In the genomic region with DNA sequence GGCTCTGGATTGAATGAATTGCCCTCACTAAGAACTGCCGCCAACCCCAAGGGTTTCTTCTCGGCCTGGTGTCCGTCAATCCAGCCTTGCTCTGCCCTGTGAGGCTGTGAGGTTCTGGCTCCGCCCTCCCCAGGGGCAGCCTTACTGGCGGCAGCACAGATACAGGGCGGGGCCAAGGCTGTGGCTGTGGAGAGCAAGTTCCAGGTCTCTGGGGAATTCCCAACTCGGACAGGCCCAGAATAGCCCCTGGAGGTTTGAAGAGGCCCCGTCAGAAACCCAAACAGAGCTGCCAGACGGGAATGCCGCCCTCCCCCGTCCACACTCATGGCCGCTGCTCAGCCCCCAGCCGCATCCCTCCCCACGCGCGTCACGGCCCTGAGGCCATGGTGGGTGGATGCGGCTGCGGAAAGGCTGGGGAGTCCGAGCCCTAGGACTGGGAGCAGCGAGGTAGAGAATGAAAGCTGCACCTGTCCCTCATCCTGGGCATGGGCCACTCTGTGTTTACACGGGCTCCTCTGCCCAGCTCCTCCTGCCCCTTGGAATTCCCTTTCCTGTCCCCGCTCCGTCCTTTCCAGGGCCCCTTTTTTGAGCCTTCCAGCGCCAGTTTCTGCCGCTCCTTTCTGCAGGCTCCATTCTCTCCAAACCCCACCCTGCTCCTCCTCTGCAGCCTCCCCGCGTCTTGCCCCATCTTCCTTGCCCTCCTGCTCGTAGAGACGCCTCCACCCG, we compare ENCODE assay signal across 1 cellular context.
TF ChIP-seq lines count a peak whose summit lies in the region.

No MANE protein-coding gene starts in this region.

TF ChIP-seq in HepG2, 621 proteins besides CTCF, POLR2A, EP300 and RAD21 (continued from another document and continues in another):
- TF ChIP-seq, protein P1, sequence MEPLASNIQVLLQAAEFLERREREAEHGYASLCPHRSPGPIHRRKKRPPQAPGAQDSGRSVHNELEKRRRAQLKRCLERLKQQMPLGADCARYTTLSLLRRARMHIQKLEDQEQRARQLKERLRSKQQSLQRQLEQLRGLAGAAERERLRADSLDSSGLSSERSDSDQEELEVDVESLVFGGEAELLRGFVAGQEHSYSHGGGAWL (CRISPR knock-in tag; IDR thresholded peaks at IDR 0.05): peak; percentile 58
- no peak for TF ChIP-seq ZFYVE20 (CRISPR knock-in tag; IDR thresholded peaks at IDR 0.05; ENCODE audit: borderline replicate concordance, low read depth)
- peak; percentile 38; the same call in 1 of the 2 replicates for TF ChIP-seq ZNF543 (CRISPR knock-in tag; IDR thresholded peaks at IDR 0.05)
- 0 out of 2 replicates have a peak, but pooled peaks have one; percentile 7 for TF ChIP-seq ZNF644 (CRISPR knock-in tag; IDR thresholded peaks at IDR 0.05; ENCODE audit: low read depth)
- TF ChIP-seq CBX1 (IDR thresholded peaks at IDR 0.05; ENCODE audit: low read depth): no peak
- no peak for TF ChIP-seq ZNF790 (CRISPR knock-in tag; IDR thresholded peaks at IDR 0.05; ENCODE audit: borderline replicate concordance)
- TF ChIP-seq ZNF343 (CRISPR knock-in tag; IDR thresholded peaks at IDR 0.05): peak; percentile 60; the same call in 1 of the 2 replicates
- peak; percentile 73 for TF ChIP-seq RXRA (CRISPR knock-in tag; IDR thresholded peaks at IDR 0.05)
- TF ChIP-seq ZNF260 (CRISPR knock-in tag; IDR thresholded peaks at IDR 0.05; ENCODE audit: borderline replicate concordance, low read depth): no peak
- TF ChIP-seq KDM4B (CRISPR knock-in tag; IDR thresholded peaks at IDR 0.05): 0 out of 2 replicates have a peak, but pooled peaks have one; percentile 63
- TF ChIP-seq SRSF9 (IDR thresholded peaks at IDR 0.05; ENCODE audit: borderline replicate concordance, insufficient read depth, low read depth, low read length, poor library complexity, severe bottlenecking): no peak
- TF ChIP-seq, protein P2, sequence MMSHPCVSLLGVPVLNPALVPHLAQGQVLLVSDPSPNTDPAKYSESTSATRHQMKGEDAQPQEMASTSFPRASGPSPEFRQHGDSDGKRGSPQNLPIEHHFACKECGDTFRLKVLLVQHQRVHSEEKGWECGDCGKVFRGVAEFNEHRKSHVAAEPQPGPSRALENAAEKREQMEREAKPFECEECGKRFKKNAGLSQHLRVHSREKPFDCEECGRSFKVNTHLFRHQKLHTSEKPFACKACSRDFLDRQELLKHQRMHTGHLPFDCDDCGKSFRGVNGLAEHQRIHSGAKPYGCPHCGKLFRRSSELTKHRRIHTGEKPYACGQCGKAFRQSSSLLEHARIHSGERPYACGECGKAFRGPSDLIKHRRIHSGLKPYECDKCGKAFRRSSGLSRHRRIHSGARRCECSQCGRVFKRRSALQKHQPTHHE (CRISPR knock-in tag; IDR thresholded peaks at IDR 0.05; ENCODE audit: borderline replicate concordance): no peak
- no peak for TF ChIP-seq SYNCRIP (IDR thresholded peaks at IDR 0.05; ENCODE audit: insufficient read depth, low read depth, low read length)
- peak; percentile 76 for TF ChIP-seq ZNF792 (CRISPR knock-in tag; IDR thresholded peaks at IDR 0.05)
- 0 out of 2 replicates have a peak, but pooled peaks have one; percentile 59 for TF ChIP-seq GZF1 (CRISPR knock-in tag; IDR thresholded peaks at IDR 0.05)
- TF ChIP-seq, protein P3, sequence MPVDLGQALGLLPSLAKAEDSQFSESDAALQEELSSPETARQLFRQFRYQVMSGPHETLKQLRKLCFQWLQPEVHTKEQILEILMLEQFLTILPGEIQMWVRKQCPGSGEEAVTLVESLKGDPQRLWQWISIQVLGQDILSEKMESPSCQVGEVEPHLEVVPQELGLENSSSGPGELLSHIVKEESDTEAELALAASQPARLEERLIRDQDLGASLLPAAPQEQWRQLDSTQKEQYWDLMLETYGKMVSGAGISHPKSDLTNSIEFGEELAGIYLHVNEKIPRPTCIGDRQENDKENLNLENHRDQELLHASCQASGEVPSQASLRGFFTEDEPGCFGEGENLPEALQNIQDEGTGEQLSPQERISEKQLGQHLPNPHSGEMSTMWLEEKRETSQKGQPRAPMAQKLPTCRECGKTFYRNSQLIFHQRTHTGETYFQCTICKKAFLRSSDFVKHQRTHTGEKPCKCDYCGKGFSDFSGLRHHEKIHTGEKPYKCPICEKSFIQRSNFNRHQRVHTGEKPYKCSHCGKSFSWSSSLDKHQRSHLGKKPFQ (CRISPR knock-in tag; IDR thresholded peaks at IDR 0.05; ENCODE audit: insufficient replicate concordance): peak; percentile 21
- TF ChIP-seq SIN3A (IDR thresholded peaks at IDR 0.05; ENCODE audit: borderline replicate concordance, low read depth, low read length): peak; percentile 72; the same call in 1 of the 2 replicates
- 0 out of 2 replicates have a peak, but pooled peaks have one; percentile 17 for TF ChIP-seq ZNF331 (CRISPR knock-in tag; IDR thresholded peaks at IDR 0.05)
- TF ChIP-seq, protein P4, sequence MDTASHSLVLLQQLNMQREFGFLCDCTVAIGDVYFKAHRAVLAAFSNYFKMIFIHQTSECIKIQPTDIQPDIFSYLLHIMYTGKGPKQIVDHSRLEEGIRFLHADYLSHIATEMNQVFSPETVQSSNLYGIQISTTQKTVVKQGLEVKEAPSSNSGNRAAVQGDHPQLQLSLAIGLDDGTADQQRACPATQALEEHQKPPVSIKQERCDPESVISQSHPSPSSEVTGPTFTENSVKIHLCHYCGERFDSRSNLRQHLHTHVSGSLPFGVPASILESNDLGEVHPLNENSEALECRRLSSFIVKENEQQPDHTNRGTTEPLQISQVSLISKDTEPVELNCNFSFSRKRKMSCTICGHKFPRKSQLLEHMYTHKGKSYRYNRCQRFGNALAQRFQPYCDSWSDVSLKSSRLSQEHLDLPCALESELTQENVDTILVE (CRISPR knock-in tag; IDR thresholded peaks at IDR 0.05): 0 out of 2 replicates have a peak, but pooled peaks have one; percentile 53
- TF ChIP-seq ZNF816 (CRISPR knock-in tag; IDR thresholded peaks at IDR 0.05; ENCODE audit: borderline replicate concordance): no peak; the same call in 1 of the 2 replicates
- TF ChIP-seq HOXA7 (CRISPR knock-in tag; IDR thresholded peaks at IDR 0.05): no peak
- no peak for TF ChIP-seq YEATS2 (CRISPR knock-in tag; IDR thresholded peaks at IDR 0.05; ENCODE audit: borderline replicate concordance)
- no peak for TF ChIP-seq SMYD3 (CRISPR knock-in tag; IDR thresholded peaks at IDR 0.05)
- TF ChIP-seq, protein P5, sequence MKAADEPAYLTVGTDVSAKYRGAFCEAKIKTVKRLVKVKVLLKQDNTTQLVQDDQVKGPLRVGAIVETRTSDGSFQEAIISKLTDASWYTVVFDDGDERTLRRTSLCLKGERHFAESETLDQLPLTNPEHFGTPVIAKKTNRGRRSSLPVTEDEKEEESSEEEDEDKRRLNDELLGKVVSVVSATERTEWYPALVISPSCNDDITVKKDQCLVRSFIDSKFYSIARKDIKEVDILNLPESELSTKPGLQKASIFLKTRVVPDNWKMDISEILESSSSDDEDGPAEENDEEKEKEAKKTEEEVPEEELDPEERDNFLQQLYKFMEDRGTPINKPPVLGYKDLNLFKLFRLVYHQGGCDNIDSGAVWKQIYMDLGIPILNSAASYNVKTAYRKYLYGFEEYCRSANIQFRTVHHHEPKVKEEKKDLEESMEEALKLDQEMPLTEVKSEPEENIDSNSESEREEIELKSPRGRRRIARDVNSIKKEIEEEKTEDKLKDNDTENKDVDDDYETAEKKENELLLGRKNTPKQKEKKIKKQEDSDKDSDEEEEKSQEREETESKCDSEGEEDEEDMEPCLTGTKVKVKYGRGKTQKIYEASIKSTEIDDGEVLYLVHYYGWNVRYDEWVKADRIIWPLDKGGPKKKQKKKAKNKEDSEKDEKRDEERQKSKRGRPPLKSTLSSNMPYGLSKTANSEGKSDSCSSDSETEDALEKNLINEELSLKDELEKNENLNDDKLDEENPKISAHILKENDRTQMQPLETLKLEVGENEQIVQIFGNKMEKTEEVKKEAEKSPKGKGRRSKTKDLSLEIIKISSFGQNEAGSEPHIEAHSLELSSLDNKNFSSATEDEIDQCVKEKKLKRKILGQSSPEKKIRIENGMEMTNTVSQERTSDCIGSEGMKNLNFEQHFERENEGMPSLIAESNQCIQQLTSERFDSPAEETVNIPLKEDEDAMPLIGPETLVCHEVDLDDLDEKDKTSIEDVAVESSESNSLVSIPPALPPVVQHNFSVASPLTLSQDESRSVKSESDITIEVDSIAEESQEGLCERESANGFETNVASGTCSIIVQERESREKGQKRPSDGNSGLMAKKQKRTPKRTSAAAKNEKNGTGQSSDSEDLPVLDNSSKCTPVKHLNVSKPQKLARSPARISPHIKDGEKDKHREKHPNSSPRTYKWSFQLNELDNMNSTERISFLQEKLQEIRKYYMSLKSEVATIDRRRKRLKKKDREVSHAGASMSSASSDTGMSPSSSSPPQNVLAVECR (CRISPR knock-in tag; IDR thresholded peaks at IDR 0.05; ENCODE audit: borderline replicate concordance): peak; percentile 63; the same call in 1 of the 2 replicates
- no peak; the same call in 1 of the 2 replicates for TF ChIP-seq ZNF83 (CRISPR knock-in tag; IDR thresholded peaks at IDR 0.05; ENCODE audit: borderline replicate concordance)
- TF ChIP-seq, protein P6, sequence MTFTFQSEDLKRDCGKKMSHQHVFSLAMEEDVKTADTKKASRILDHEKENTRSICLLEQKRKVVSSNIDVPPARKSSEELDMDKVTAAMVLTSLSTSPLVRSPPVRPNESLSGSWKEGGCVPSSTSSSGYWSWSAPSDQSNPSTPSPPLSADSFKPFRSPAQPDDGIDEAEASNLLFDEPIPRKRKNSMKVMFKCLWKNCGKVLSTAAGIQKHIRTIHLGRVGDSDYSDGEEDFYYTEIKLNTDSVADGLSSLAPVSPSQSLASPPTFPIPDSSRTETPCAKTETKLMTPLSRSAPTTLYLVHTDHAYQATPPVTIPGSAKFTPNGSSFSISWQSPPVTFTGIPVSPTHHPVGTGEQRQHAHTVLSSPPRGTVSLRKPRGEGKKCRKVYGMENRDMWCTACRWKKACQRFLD (CRISPR knock-in tag; IDR thresholded peaks at IDR 0.05; ENCODE audit: borderline replicate concordance): peak; percentile 47; the same call in 1 of the 2 replicates
- no peak for TF ChIP-seq ZNF468 (CRISPR knock-in tag; IDR thresholded peaks at IDR 0.05)
- TF ChIP-seq RFXAP (CRISPR knock-in tag; IDR thresholded peaks at IDR 0.05; ENCODE audit: borderline replicate concordance): peak; percentile 75; the same call in 1 of the 2 replicates
- TF ChIP-seq ISL2 (CRISPR knock-in tag; IDR thresholded peaks at IDR 0.05): peak; percentile 61; the same call in 1 of the 2 replicates
- no peak for TF ChIP-seq MAFG (CRISPR knock-in tag; IDR thresholded peaks at IDR 0.05)
- TF ChIP-seq CEBPB (IDR thresholded peaks at IDR 0.05; ENCODE audit: borderline replicate concordance, low read depth, low read length): no peak
- TF ChIP-seq, protein P7, sequence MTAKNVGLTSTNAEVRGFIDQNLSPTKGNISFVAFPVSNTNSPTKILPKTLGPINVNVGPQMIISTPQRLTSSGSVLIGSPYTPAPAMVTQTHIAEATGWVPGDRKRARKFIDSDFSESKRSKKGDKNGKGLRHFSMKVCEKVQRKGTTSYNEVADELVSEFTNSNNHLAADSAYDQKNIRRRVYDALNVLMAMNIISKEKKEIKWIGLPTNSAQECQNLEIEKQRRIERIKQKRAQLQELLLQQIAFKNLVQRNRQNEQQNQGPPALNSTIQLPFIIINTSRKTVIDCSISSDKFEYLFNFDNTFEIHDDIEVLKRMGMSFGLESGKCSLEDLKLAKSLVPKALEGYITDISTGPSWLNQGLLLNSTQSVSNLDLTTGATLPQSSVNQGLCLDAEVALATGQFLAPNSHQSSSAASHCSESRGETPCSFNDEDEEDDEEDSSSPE (CRISPR knock-in tag; IDR thresholded peaks at IDR 0.05): no peak
- no peak for TF ChIP-seq HNF4G (IDR thresholded peaks at IDR 0.05; ENCODE audit: borderline replicate concordance, low read depth, low read length)
- TF ChIP-seq HNF4G (CRISPR knock-in tag; IDR thresholded peaks at IDR 0.05; ENCODE audit: borderline replicate concordance, low read depth): peak; percentile 74
- TF ChIP-seq EEA1 (CRISPR knock-in tag; IDR thresholded peaks at IDR 0.05; ENCODE audit: borderline replicate concordance): no peak
- TF ChIP-seq, protein P8, sequence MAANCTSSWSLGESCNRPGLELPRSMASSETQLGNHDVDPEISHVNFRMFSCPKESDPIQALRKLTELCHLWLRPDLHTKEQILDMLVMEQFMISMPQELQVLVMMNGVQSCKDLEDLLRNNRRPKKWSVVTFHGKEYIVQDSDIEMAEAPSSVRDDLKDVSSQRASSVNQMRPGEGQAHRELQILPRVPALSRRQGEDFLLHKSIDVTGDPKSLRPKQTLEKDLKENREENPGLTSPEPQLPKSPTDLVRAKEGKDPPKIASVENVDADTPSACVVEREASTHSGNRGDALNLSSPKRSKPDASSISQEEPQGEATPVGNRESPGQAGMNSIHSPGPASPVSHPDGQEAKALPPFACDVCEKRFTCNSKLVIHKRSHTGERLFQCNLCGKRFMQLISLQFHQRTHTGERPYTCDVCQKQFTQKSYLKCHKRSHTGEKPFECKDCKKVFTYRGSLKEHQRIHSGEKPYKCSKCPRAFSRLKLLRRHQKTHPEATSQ (CRISPR knock-in tag; IDR thresholded peaks at IDR 0.05; ENCODE audit: borderline replicate concordance): no peak
- TF ChIP-seq MATR3 (CRISPR knock-in tag; IDR thresholded peaks at IDR 0.05): no peak
- TF ChIP-seq GATAD1 (CRISPR knock-in tag; IDR thresholded peaks at IDR 0.05): peak; percentile 26; the same call in 1 of the 2 replicates
- TF ChIP-seq, protein P9, sequence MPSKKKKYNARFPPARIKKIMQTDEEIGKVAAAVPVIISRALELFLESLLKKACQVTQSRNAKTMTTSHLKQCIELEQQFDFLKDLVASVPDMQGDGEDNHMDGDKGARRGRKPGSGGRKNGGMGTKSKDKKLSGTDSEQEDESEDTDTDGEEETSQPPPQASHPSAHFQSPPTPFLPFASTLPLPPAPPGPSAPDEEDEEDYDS (CRISPR knock-in tag; IDR thresholded peaks at IDR 0.05): peak; percentile 67
